ENCODE assay signal across 8 cellular contexts in genomic region chr2:113234721-113235346, GRCh38. TPM values are rescaled to one million over a fixed set of nuclear protein-coding genes. Genes with fewer than 3 reads are reported as not detected.
A peak's percentile ranks its signal among the peaks of the same experiment; 100 is the strongest.
DNase-seq lines count a peak whose midpoint lies in the region; ATAC-seq and TF ChIP-seq lines count a peak whose summit lies in the region.

No MANE protein-coding gene starts in this region.

- TF ChIP-seq CTCF in GM12875 (IDR thresholded peaks at IDR 0.05; ENCODE audit: borderline replicate concordance, insufficient read depth, low read depth, low read length) (no peak), dorsolateral prefrontal cortex (IDR thresholded peaks at IDR 0.05 in 54 of 56, conservative IDR thresholded peaks at IDR 0.05 in 2 of 56; ENCODE audit: low read depth in 1 of 56, partially characterized antibody in 56 of 56) (no peak), prostate gland (IDR thresholded peaks at IDR 0.05) (no peak)

- H3K9me3 ChIP-seq in KOPT-K1 (ENCODE audit: insufficient read depth, low read length, poor library complexity, severe bottlenecking) (no peaks in the 10 kb centered on the region), prostate gland (no peaks in the 10 kb centered on the region)

- intact Hi-C loops in dorsolateral prefrontal cortex (cut with DNase I) (loop anchor here in 1 of 2 donors (5.0 kb wide), 1 partner anchor 33 kb away; no protein-coding TSS in a partner anchor), prostate gland (cut with DNase I) (no loop called here)

- no peaks in the 10 kb centered on the region for H3K4me1 ChIP-seq in prostate gland (replicated peaks)

- no peak for DNase-seq in dorsolateral prefrontal cortex
- no peak for DNase-seq in prostate gland (ENCODE audit: low spot score)
- DNase-seq in dermis blood vessel endothelial cell = no peak
- DNase-seq in activated CD4-positive, alpha-beta T cell treated with anti-CD3 and anti-CD28 coated beads, Interleukin-2, amount 50 U/mL, for 1 hour = no peak

- ATAC-seq in GM19455 (IDR thresholded peaks at IDR 0.05; ENCODE audit: unreplicated experiment) = no peak
- no peak for ATAC-seq in GM19324 (IDR thresholded peaks at IDR 0.05; ENCODE audit: low FRiP score, unreplicated experiment)

- 86% methylated on average over 16 of the region's 16 CpGs for WGBS in prostate gland

- no peak for TF ChIP-seq POLR2A in prostate gland (IDR thresholded peaks at IDR 0.05)

- H3K4me3 ChIP-seq in GM12875 (ENCODE audit: low read depth, low read length) = peak overlapping the region; percentile 81
- peak overlapping the region in 40 of 59 donors; percentile 3 to 65 (median 52) for H3K4me3 ChIP-seq in dorsolateral prefrontal cortex
- H3K4me3 ChIP-seq in prostate gland = peak overlapping the region; percentile 26 to 39

- peak overlapping the region; percentile 85 for H3K27ac ChIP-seq in KOPT-K1 (ENCODE audit: low read depth, low read length, poor library complexity, severe bottlenecking)
- H3K27ac ChIP-seq in dorsolateral prefrontal cortex = peak overlapping the region in 5 of 59 donors; percentile 22 to 58 (median 50)
- H3K27ac ChIP-seq in prostate gland = no peak overlapping the region

- no peaks in the 10 kb centered on the region for H3K27me3 ChIP-seq in dorsolateral prefrontal cortex
- no peaks in the 10 kb centered on the region for H3K27me3 ChIP-seq in prostate gland (replicated peaks; ENCODE audit: insufficient read depth)

- H3K36me3 ChIP-seq in KOPT-K1 (ENCODE audit: insufficient read depth, low read length) = peaks cover 33% of the 10 kb centered on the region
- H3K36me3 ChIP-seq in prostate gland = no peaks in the 10 kb centered on the region

RNA-seq across cellular contexts. Expression of gene PAX8, which starts 43.9 kb away (rescaled TPM):
- total RNA-seq in dorsolateral prefrontal cortex (1 to 10 TPM in 64 of 120 experiments, under 1 TPM in 38, not detected in 18; 0.18 to 5.1 (median 1.4) TPM), prostate gland (1 to 10 TPM; 1.0 to 3.8 TPM), dermis blood vessel endothelial cell (0.65 and 0.68 TPM in 2 replicates)
